27 cellular contexts compared by ENCODE assay signal in the genomic region with DNA sequence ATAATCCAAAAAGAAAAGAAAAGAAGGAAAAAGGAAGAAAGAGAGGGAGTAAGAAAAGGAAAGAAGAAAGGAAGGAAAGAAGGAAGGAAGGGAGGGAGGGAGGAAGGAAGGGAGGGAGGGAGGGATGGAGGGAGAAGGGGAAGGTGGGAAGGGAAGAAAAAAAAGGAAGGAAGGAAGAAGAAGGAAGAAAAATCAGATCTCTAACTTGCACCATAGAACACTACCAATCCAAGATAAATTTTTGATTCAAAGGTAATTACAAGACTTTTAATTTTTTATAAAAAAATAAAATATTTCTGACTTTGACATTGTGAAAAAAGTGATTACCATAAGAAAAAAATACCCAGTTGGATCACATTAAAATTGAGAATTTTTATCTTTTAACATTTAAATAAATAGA.
"Had no signal": no experiment of that assay in that cellular context is flagged by ENCODE, and none has a peak within 500 bp of the region (broad histone marks: within the 10 kb centered on the region; RNA-seq: fewer than 3 reads in every experiment).

No MANE protein-coding gene starts in this region.

- H3K4me1 ChIP-seq: colonic mucosa, esophagus muscularis mucosa, esophagus squamous epithelium, foreskin keratinocyte, gastrocnemius medialis, gastroesophageal sphincter, heart left ventricle, heart right ventricle had no signal

- H3K36me3 ChIP-seq: colonic mucosa, esophagus muscularis mucosa, esophagus squamous epithelium, gastrocnemius medialis, gastroesophageal sphincter, heart left ventricle, heart right ventricle had no signal

- H3K4me3 ChIP-seq: colonic mucosa, coronary artery, dorsolateral prefrontal cortex, esophagus muscularis mucosa, esophagus squamous epithelium, gastrocnemius medialis, gastroesophageal sphincter, heart left ventricle, heart right ventricle had no signal

- H3K9me3 ChIP-seq: colonic mucosa, esophagus muscularis mucosa, esophagus squamous epithelium, gastrocnemius medialis, gastroesophageal sphincter, heart left ventricle had no signal

- H3K27ac ChIP-seq: colonic mucosa, coronary artery, dorsolateral prefrontal cortex, epithelial cell of prostate, esophagus muscularis mucosa, esophagus squamous epithelium, foreskin keratinocyte, gastrocnemius medialis, gastroesophageal sphincter, heart left ventricle, heart right ventricle had no signal

- ATAC-seq: effector memory CD8-positive, alpha-beta T cell; esophagus mucosa; foreskin keratinocyte; gastrocnemius medialis; gastroesophageal sphincter; heart left ventricle; heart right ventricle had no signal

- H3K27me3 ChIP-seq: colonic mucosa, dorsolateral prefrontal cortex, esophagus muscularis mucosa, esophagus squamous epithelium, foreskin keratinocyte, gastrocnemius medialis, gastroesophageal sphincter, heart left ventricle, heart right ventricle had no signal

- DNase-seq: colonic mucosa; cortex of kidney; dermis blood vessel endothelial cell; dorsolateral prefrontal cortex; effector CD4-positive, alpha-beta T cell; effector CD8-positive, alpha-beta T cell; effector memory CD4-positive, alpha-beta T cell; effector memory CD8-positive, alpha-beta T cell; endodermal cell; erythroblast; esophagus squamous epithelium; foreskin fibroblast; foreskin keratinocyte; foreskin melanocyte; gastrocnemius medialis; glutamatergic neuron; head of caudate nucleus; heart left ventricle; heart right ventricle had no signal

- FAIRE-seq: colon, endometrium, endothelial cell of umbilical vein had no signal
